In the genomic region with DNA sequence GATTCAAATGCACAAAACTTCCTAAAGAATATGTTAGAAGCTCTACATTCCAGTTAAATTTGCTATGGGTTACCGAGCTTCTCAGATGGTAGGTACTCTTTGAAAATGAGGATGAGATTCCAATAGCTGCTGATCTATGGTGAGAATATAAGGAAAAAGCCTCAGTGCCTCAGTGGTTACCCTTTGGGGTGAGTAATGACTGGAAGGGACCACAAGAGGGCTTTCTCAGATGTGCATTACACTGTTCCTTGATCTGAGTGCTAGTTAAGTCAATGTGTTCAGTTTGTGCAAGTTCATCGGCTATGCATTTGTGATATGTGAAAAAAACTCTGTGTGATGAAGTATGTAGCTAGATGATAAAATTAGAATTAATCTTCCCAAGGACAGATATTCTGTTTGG, we compare ENCODE assay signal across 8 cellular contexts.
DNase-seq lines count a peak whose midpoint lies in the region; ATAC-seq and TF ChIP-seq lines count a peak whose summit lies in the region.

No MANE protein-coding gene starts in this region.

- ATAC-seq in GM21576 (IDR thresholded peaks at IDR 0.05; ENCODE audit: unreplicated experiment), result peak; percentile 47
- ATAC-seq in GM19397 (IDR thresholded peaks at IDR 0.05; ENCODE audit: unreplicated experiment), result no peak

- no peak overlapping the region for H3K4me3 ChIP-seq in astrocyte of the spinal cord (ENCODE audit: low read depth, low read length)

- in situ Hi-C loops in astrocyte of the spinal cord (cut with HindIII; ENCODE audit: low sequenced_read_pairs), result no loop called here

- peak; percentile 67 for TF ChIP-seq CTCF in astrocyte of the spinal cord (IDR thresholded peaks at IDR 0.05; ENCODE audit: low read depth, low read length)

- DNase-seq in EH (ENCODE audit: low read depth) (peak; percentile 38), NCI-H1092 (lab: John Stamatoyannopoulos, UW) (peak; percentile 20), astrocyte of the spinal cord (ENCODE audit: low read depth, low spot score) (peak; percentile 32), midbrain (lab: John Stamatoyannopoulos, UW) (peak; percentile 3)
- no peak for DNase-seq in effector CD4-positive, alpha-beta T cell
- DNase-seq in activated CD8-positive, alpha-beta memory T cell treated with anti-CD3 and anti-CD28 coated beads, Interleukin-2, amount 50 U/mL, for 48 hours, result no peak

Comparison
In these comparisons a context has a peak if more than half of its experiments do, and no peak if none do; other contexts are left out.
1. DNase-seq: peak in EH (single experiment), NCI-H1092 (single experiment), astrocyte of the spinal cord (single experiment) and midbrain (single experiment); none in effector CD4-positive, alpha-beta T cell (single experiment) and activated CD8-positive, alpha-beta memory T cell treated with anti-CD3 and anti-CD28 coated beads, Interleukin-2, amount 50 U/mL, for 48 hours (single experiment).